9 cellular contexts compared by ENCODE assay signal in the genomic region with DNA sequence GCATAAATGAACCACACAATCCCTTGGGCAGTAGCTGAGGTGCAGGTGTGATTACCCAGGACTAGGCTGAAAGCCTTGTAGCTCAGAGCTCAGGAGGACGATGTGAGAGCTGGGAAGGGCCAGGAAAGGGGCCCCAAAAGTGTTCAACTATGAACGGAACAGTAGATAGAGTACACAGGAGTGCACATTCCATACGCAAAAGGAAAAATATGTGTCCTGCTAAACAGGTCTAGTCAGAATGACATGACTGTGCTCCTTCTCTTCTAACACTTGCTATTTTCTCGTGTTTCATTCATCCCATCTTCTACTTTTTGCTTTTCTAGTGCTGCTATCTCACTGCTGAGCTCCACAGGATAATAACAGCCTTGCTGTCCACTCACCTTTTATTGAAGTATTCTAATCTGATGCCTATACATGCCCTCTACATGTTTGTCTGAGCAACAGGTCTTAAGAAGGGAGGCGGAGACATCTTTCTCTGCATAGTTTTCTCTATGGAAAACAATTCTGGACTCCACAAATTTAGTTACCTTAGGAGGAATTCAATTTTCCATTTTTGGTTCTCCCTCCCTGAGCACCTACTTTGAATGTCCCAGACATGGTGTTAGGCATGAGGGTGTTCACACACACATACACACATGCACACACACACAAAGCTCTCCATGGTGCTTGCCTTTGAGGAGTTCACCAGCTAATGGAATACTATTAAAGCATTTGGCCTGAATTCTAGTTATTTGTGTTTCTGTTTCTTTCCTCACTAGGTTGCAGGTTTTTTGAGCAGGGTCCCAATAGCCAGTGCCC. TPM values are rescaled to one million over a fixed set of nuclear protein-coding genes. Genes with fewer than 3 reads are reported as not detected.
A peak's percentile ranks its signal among the peaks of the same experiment; 100 is the strongest.
DNase-seq lines count a peak whose midpoint lies in the region; ATAC-seq and TF ChIP-seq lines count a peak whose summit lies in the region.
"Had no signal": no experiment of that assay in that cellular context is flagged by ENCODE, and none has a peak within 500 bp of the region (broad histone marks: within the 10 kb centered on the region; RNA-seq: fewer than 3 reads in every experiment).

No MANE protein-coding gene starts in this region.

- peak overlapping the region; percentile 99 for H3K27ac Mint-ChIP-seq in type B pancreatic cell
- H3K27ac Mint-ChIP-seq: activated T-helper 2 cell treated with anti-CD3 and anti-CD28 coated beads, Interferon-gamma antibody, Interleukin-2, Interleukin-4, amounts not matched to agents 10 μg/mL and 5 μg/mL and 100 μg/mL, durations not matched to agents 14 hours and 24 hours and 36 hours had no signal

- peak overlapping the region; percentile 95 for H3K4me3 Mint-ChIP-seq in type B pancreatic cell

- peaks cover 5% of the 10 kb centered on the region for H3K36me3 Mint-ChIP-seq in type B pancreatic cell

- peaks cover 21 to 88% (median 70%) of the 10 kb centered on the region in 9 donors for H3K4me1 ChIP-seq in heart right ventricle
- H3K4me1 ChIP-seq in ascending aorta: peaks cover 34 to 62% of the 10 kb centered on the region in 2 donors
- peaks cover 41 to 80% of the 10 kb centered on the region in 2 donors for H3K4me1 ChIP-seq in left lung

- no peaks in the 10 kb centered on the region for H3K9me3 ChIP-seq in heart right ventricle
- H3K9me3 ChIP-seq in ascending aorta: no peaks in the 10 kb centered on the region
- H3K9me3 ChIP-seq in left lung: no peaks in the 10 kb centered on the region

- no peak for ATAC-seq in heart right ventricle
- ATAC-seq in Right ventricle myocardium superior (ENCODE audit: poor library complexity): no peak
- no peak for ATAC-seq in left lung
- ATAC-seq in GM18519 (IDR thresholded peaks at IDR 0.05; ENCODE audit: low FRiP score, unreplicated experiment): no peak
- no peak for ATAC-seq in HG03135 (IDR thresholded peaks at IDR 0.05; ENCODE audit: unreplicated experiment)

- no peak for DNase-seq in heart right ventricle
- DNase-seq in Right ventricle myocardium superior: no peak
- no peak for DNase-seq in ascending aorta (ENCODE audit: low spot score in 2 of 2)
- no peak for DNase-seq in left lung
- no peak for DNase-seq in type B pancreatic cell (ENCODE audit: extremely low spot score, unreplicated experiment)
- DNase-seq in activated CD4-positive, alpha-beta T cell treated with anti-CD3 and anti-CD28 coated beads for 1 hour: no peak

- TF ChIP-seq CTCF in heart right ventricle (IDR thresholded peaks at IDR 0.05): no peak
- TF ChIP-seq CTCF in ascending aorta (IDR thresholded peaks at IDR 0.05): no peak
- TF ChIP-seq CTCF in left lung (IDR thresholded peaks at IDR 0.05): no peak
- no peak for TF ChIP-seq CTCF in type B pancreatic cell (conservative IDR thresholded peaks at IDR 0.05)

- H3K4me1 Mint-ChIP-seq in type B pancreatic cell (ENCODE audit: unreplicated experiment): peaks cover 32% of the 10 kb centered on the region

- H3K27ac ChIP-seq in heart right ventricle (peak overlapping the region in 9 of 10 donors; percentile 20 to 96 (median 65)), ascending aorta (peak overlapping the region; percentile 93 to 95), left lung (peak overlapping the region; percentile 98)

- H3K27me3 Mint-ChIP-seq in type B pancreatic cell: peaks cover 22% of the 10 kb centered on the region

- H3K27me3 ChIP-seq in heart right ventricle (peaks cover 0 to 5% (median 0%) of the 10 kb centered on the region in 7 donors), ascending aorta (no peaks in the 10 kb centered on the region), left lung (peaks cover 0 to 26% of the 10 kb centered on the region in 2 donors)

- WGBS in heart right ventricle, 2 donors: 55 to 60% methylated on average over 5 of the region's 5 CpGs

- peak overlapping the region in 5 of 10 donors; percentile 2 to 95 (median 81) for H3K4me3 ChIP-seq in heart right ventricle
- peak overlapping the region in 1 of 2 donors; percentile 97 for H3K4me3 ChIP-seq in ascending aorta
- H3K4me3 ChIP-seq in left lung: peak overlapping the region; percentile 79 to 84

- peaks cover 0 to 23% (median 7%) of the 10 kb centered on the region in 9 donors for H3K36me3 ChIP-seq in heart right ventricle
- peaks cover 7 to 8% of the 10 kb centered on the region in 2 donors for H3K36me3 ChIP-seq in ascending aorta
- peaks cover 3 to 16% of the 10 kb centered on the region in 2 donors for H3K36me3 ChIP-seq in left lung

- intact Hi-C loops in heart right ventricle (cut with DNase I): loop anchor here in 1 of 10 donors (5.0 kb wide), 1 partner anchor 43 kb away; no protein-coding TSS in a partner anchor
- intact Hi-C loops in Right ventricle myocardium superior (cut with DNase I): no loop called here
- intact Hi-C loops in ascending aorta (cut with DNase I): no loop called here
- intact Hi-C loops in left lung (cut with DNase I): loop anchor here in 1 of 2 donors (10.0 kb wide), 1 partner anchor 55 kb away; no protein-coding TSS in a partner anchor

- H3K9me3 Mint-ChIP-seq in type B pancreatic cell: no peaks in the 10 kb centered on the region
- H3K9me3 Mint-ChIP-seq: activated T-helper 2 cell treated with anti-CD3 and anti-CD28 coated beads, Interferon-gamma antibody, Interleukin-2, Interleukin-4, amounts not matched to agents 10 μg/mL and 5 μg/mL and 100 μg/mL, durations not matched to agents 14 hours and 24 hours and 36 hours had no signal

RNA-seq across cellular contexts. Expression of gene S100A10, which starts 3.4 kb away (rescaled TPM):
- total RNA-seq in heart right ventricle: 100 to 1,000 TPM in 9 of 10 donors, 10 to 100 TPM in 1; 71.3 to 519 (median 235) TPM
- polyA plus RNA-seq in heart right ventricle: 100 to 1,000 TPM; 319 to 412 TPM
- 230 TPM for total RNA-seq in Right ventricle myocardium superior
- 25.8 TPM for total RNA-seq in ascending aorta
- 1,000 to 10,000 TPM; 1,069 to 1,250 TPM for total RNA-seq in left lung
- total RNA-seq in type B pancreatic cell (ENCODE audit: low replicate concordance): 316 and 1,258 TPM in 2 replicates

RNA-seq across cellular contexts. Expression of gene S100A11, which starts 46.5 kb away (rescaled TPM):
- total RNA-seq in heart right ventricle (100 to 1,000 TPM in 2 of 10 donors, 10 to 100 TPM in 8; 41.4 to 215 (median 51.6) TPM), Right ventricle myocardium superior (64.5 TPM), ascending aorta (442 TPM), left lung (100 to 1,000 TPM; 671 to 868 TPM), type B pancreatic cell (ENCODE audit: low replicate concordance) (511 and 1,438 TPM in 2 replicates)
- polyA plus RNA-seq in heart right ventricle: 100 to 1,000 TPM; 477 to 593 TPM
